Comparison of ENCODE assay signal across 8 cellular contexts in the genomic region with DNA sequence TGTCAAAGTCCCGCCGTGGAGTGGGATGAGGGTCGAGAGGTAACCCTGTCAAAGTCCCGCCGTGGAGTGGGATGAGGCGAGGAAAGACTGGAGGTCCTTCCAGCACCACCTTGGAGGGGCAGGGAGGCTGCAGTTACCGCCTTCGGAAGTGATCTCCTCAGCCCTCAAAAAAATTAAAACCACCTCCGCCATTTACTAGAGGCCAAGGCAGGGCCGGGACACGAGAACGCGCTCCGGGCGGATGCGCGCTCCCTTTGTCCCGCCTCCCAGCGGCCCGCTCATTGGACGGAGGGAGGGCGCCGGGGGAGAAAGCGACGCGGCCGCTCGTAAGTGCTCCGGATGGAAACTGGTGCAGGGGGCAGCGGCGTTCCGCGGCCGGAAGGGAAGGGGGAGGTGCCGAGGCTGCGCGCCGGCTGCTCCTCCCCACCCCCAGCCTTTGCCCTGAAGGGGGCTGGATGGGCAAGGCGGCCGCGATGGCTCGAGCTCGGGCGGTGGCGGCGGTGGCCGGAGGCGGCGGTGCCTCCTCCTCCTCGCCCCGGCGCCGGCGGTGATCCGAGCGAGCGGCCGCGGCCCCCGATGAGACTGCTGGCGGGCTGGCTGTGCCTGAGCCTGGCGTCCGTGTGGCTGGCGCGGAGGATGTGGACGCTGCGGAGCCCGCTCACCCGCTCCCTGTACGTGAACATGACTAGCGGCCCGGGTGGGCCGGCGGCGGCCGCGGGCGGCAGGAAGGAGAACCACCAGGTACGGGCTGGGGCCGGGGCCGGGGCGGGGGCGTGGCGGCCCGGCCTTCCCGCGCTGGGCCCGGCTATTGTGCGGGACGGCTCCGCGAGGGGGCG. TPM values are rescaled to one million over a fixed set of nuclear protein-coding genes. Genes with fewer than 3 reads are reported as not detected.
DNase-seq lines count a peak whose midpoint lies in the region; ATAC-seq and TF ChIP-seq lines count a peak whose summit lies in the region.

A gene (plus strand): TSS at position 420 of the 836 bp plus-strand sequence. CDS start 157 bp downstream, at position 577.

- CTCF ChIA-PET in AG04450 (lab: Charles Lee): interaction anchor here (2.0 kb wide), 1 partner anchor 58 kb away, joined by 8 read pairs; no protein-coding TSS in a partner anchor

- no peaks in the 10 kb centered on the region for H3K27me3 ChIP-seq in AG04450 (ENCODE audit: control insufficient read depth, insufficient read depth, low read length)

- POLR2A ChIA-PET in AG04450 (lab: Yijun Ruan, JAX): no interaction called here

- no peak for TF ChIP-seq CTCF in AG04450 (IDR thresholded peaks at IDR 0.05; ENCODE audit: low read depth, low read length)

- H3K27ac ChIP-seq in AG04450 (ENCODE audit: low read depth, low read length): peak within 1 kb of the TSS; percentile 62

- DNase-seq in AG04450 (ENCODE audit: low read depth, low spot score) (peak; percentile 86), NCI-H226 (peak; percentile 92), inferior parietal cortex (ENCODE audit: extremely low spot score) (peak; percentile 94)
- DNase-seq in activated CD4-positive, CD25-positive, alpha-beta regulatory T cell (lab: John Stamatoyannopoulos, UW): peak; percentile 83 to 92 (median 88)
- DNase-seq in central memory CD4-positive, alpha-beta T cell: peak; percentile 94
- DNase-seq in stimulated activated CD4-positive, alpha-beta T cell treated with anti-CD3 and anti-CD28 coated beads, Interleukin-12 subunit alpha, Interleukin-12 subunit beta, amount 100 ng/mL, for 24 hours (ENCODE audit: low read depth in 2 of 2): peak; percentile 88

- peak; percentile 87 for ATAC-seq in GM18909 (IDR thresholded peaks at IDR 0.05; ENCODE audit: poor library complexity, unreplicated experiment)
- ATAC-seq in HG03175 (IDR thresholded peaks at IDR 0.05; ENCODE audit: unreplicated experiment): peak; percentile 94

- H3K9me3 ChIP-seq in AG04450 (ENCODE audit: control insufficient read depth, insufficient read depth, low read length): no peaks in the 10 kb centered on the region

- peak within 1 kb of the TSS; percentile 90 for H3K4me3 ChIP-seq in AG04450 (ENCODE audit: low read depth, low read length)

RNA-seq across cellular contexts. Expression of the gene that starts here (rescaled TPM):
- polyA plus RNA-seq in AG04450 (2011; rRNA removed): 102 and 142 TPM in 2 replicates
- polyA minus RNA-seq in AG04450 (2011; rRNA and poly(A)+ RNA removed): 26.4 and 40.5 TPM in 2 replicates

Comparison
In these comparisons a context has a peak if more than half of its experiments do, and no peak if none do; other contexts are left out.
1. Peak in every context shown above with its lines: DNase-seq, ATAC-seq, H3K4me3 ChIP-seq and H3K27ac ChIP-seq.